Comparison of ENCODE assay signal across 14 cellular contexts in genomic region chr15:48427960-48428547, GRCh38.
DNase-seq lines count a peak whose midpoint lies in the region; ATAC-seq and TF ChIP-seq lines count a peak whose summit lies in the region.
"Had no signal": no experiment of that assay in that cellular context is flagged by ENCODE, and none has a peak within 500 bp of the region (broad histone marks: within the 10 kb centered on the region; RNA-seq: fewer than 3 reads in every experiment).

No MANE protein-coding gene starts in this region.

- no peaks in the 10 kb centered on the region for H3K36me3 Mint-ChIP-seq in stimulated activated naive B cell treated with anti-CD40 and anti-IgM and Interleukin-4, amounts not matched to agents 10 μg/mL and 1 μg/mL and 100 μg/mL, for 72 hours

- no peak overlapping the region for H3K4me3 Mint-ChIP-seq in stimulated activated naive B cell treated with anti-CD40 and anti-IgM and Interleukin-4, amounts not matched to agents 10 μg/mL and 1 μg/mL and 100 μg/mL, for 72 hours
- H3K4me3 Mint-ChIP-seq: activated T-cell treated with anti-CD3 and anti-CD28 coated beads, Interleukin-2, amount 50 U/mL, for 72 hours had no signal

- TF ChIP-seq CTCF in AG10803 (conservative IDR thresholded peaks at IDR 0.05; ENCODE audit: low read length) = no peak
- TF ChIP-seq CTCF in choroid plexus epithelial cell (conservative IDR thresholded peaks at IDR 0.05; ENCODE audit: low read depth, low read length) = no peak

- no peak overlapping the region for H3K27ac Mint-ChIP-seq in stimulated activated naive B cell treated with anti-CD40 and anti-IgM and Interleukin-4, amounts not matched to agents 10 μg/mL and 1 μg/mL and 100 μg/mL, for 72 hours
- H3K27ac Mint-ChIP-seq: activated T-cell treated with anti-CD3 and anti-CD28 coated beads, Interleukin-2, amount 50 U/mL, for 72 hours; progenitor cell of endocrine pancreas had no signal

- peak overlapping the region; percentile 84 for H3K27ac ChIP-seq in mesodermal cell (ENCODE audit: low read depth, low read length, severe bottlenecking)
- H3K27ac ChIP-seq: gastrocnemius medialis had no signal

- DNase-seq in AG10803 (ENCODE audit: low read depth) (peak; percentile 97), choroid plexus epithelial cell (ENCODE audit: low read depth) (peak; percentile 39), SHP77 treated with DMSO at 0.1 percent for 48 hours (lab: John Stamatoyannopoulos, UW) (no peak), Right ventricle myocardium inferior (ENCODE audit: missing footprints) (no peak)
- no peak for DNase-seq in stimulated activated naive B cell treated with anti-CD40 and anti-IgM and Interleukin-4, amounts not matched to agents 10 μg/mL and 1 μg/mL and 100 μg/mL, for 72 hours
- DNase-seq: activated CD4-positive, alpha-beta T cell treated with anti-CD3 and anti-CD28 coated beads, Interleukin-2, amount 50 U/mL, for 4 hours; activated T-cell treated with anti-CD3 and anti-CD28 coated beads, Interleukin-2, amount 50 U/mL, for 72 hours; C1 segment of cervical spinal cord; gastrocnemius medialis; Right ventricle myocardium superior had no signal

- no peak for TF ChIP-seq EP300 in Ishikawa (IDR thresholded peaks at IDR 0.05; ENCODE audit: borderline replicate concordance)

- no peak for TF ChIP-seq RAD21 in Ishikawa (IDR thresholded peaks at IDR 0.05; ENCODE audit: low read depth)

- no peaks in the 10 kb centered on the region for H3K9me3 ChIP-seq in mesodermal cell (ENCODE audit: control insufficient read depth, low read length)
- H3K9me3 ChIP-seq: gastrocnemius medialis had no signal

- no peak overlapping the region for H3K4me3 ChIP-seq in AG10803 (ENCODE audit: low read length)
- H3K4me3 ChIP-seq in choroid plexus epithelial cell (ENCODE audit: low read depth, low read length) = no peak overlapping the region
- H3K4me3 ChIP-seq in mesodermal cell (ENCODE audit: extremely low read depth, insufficient read depth, low read length, poor library complexity, severe bottlenecking) = no peak overlapping the region
- H3K4me3 ChIP-seq: gastrocnemius medialis had no signal

- no peaks in the 10 kb centered on the region for H3K27me3 Mint-ChIP-seq in stimulated activated naive B cell treated with anti-CD40 and anti-IgM and Interleukin-4, amounts not matched to agents 10 μg/mL and 1 μg/mL and 100 μg/mL, for 72 hours
- H3K27me3 Mint-ChIP-seq: progenitor cell of endocrine pancreas had no signal

- H3K4me1 ChIP-seq in mesodermal cell (ENCODE audit: control insufficient read depth, insufficient read depth, low read length, poor library complexity, severe bottlenecking) = peaks cover 27% of the 10 kb centered on the region
- H3K4me1 ChIP-seq: gastrocnemius medialis had no signal

- intact Hi-C loops in Right ventricle myocardium inferior (cut with DNase I) = no loop called here

- ATAC-seq in GM21528 (IDR thresholded peaks at IDR 0.05; ENCODE audit: low FRiP score, unreplicated experiment) (no peak), Right ventricle myocardium inferior (no peak)
- ATAC-seq in stimulated activated naive B cell treated with anti-CD40 and anti-IgM and Interleukin-4, amounts not matched to agents 10 μg/mL and 1 μg/mL and 100 μg/mL, for 72 hours (replicated peaks) = no peak
- ATAC-seq: activated T-cell treated with anti-CD3 and anti-CD28 coated beads, Interleukin-2, amount 50 U/mL, for 72 hours; gastrocnemius medialis had no signal

- peaks cover 70% of the 10 kb centered on the region for H3K36me3 ChIP-seq in mesodermal cell (ENCODE audit: control insufficient read depth, insufficient read depth, low read length)
- H3K36me3 ChIP-seq: gastrocnemius medialis had no signal

- peaks cover 5 to 7% of the 10 kb centered on the region in 2 donors for H3K4me1 Mint-ChIP-seq in stimulated activated naive B cell treated with anti-CD40 and anti-IgM and Interleukin-4, amounts not matched to agents 10 μg/mL and 1 μg/mL and 100 μg/mL, for 72 hours

- no peaks in the 10 kb centered on the region for H3K9me3 Mint-ChIP-seq in stimulated activated naive B cell treated with anti-CD40 and anti-IgM and Interleukin-4, amounts not matched to agents 10 μg/mL and 1 μg/mL and 100 μg/mL, for 72 hours
- H3K9me3 Mint-ChIP-seq: activated T-cell treated with anti-CD3 and anti-CD28 coated beads, Interleukin-2, amount 50 U/mL, for 72 hours had no signal

- WGBS in mesodermal cell (ENCODE audit: insufficient coverage in 2 of 2), 2 experiments = 76 to 87% methylated on average over 3 to 6 of the region's 8 CpGs

TF ChIP-seq in Ishikawa, 13 proteins besides CTCF, POLR2A, EP300 and RAD21:
- TF ChIP-seq, protein P1, sequence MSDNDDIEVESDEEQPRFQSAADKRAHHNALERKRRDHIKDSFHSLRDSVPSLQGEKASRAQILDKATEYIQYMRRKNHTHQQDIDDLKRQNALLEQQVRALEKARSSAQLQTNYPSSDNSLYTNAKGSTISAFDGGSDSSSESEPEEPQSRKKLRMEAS (IDR thresholded peaks at IDR 0.05) = no peak
- TF ChIP-seq FOXM1 (IDR thresholded peaks at IDR 0.05; ENCODE audit: borderline replicate concordance, low read depth) = no peak
- no peak for TF ChIP-seq USF1 (IDR thresholded peaks at IDR 0.05)
- no peak for TF ChIP-seq YY1 (IDR thresholded peaks at IDR 0.05; ENCODE audit: low read depth)
- no peak for TF ChIP-seq TCF12 (IDR thresholded peaks at IDR 0.05; ENCODE audit: low read depth)
- TF ChIP-seq CREB1 (IDR thresholded peaks at IDR 0.05; ENCODE audit: low read depth) = no peak
- TF ChIP-seq TEAD4 (IDR thresholded peaks at IDR 0.05) = 0 out of 2 replicates have a peak, but pooled peaks have one; percentile 10
- no peak for TF ChIP-seq CEBPB (IDR thresholded peaks at IDR 0.05)
- no peak for TF ChIP-seq NFIC (IDR thresholded peaks at IDR 0.05)
TF ChIP-seq in Ishikawa: peak in this region for 1.

Comparison
In these comparisons a context has a peak if more than half of its experiments do, and no peak if none do; other contexts are left out.
1. DNase-seq: peak in AG10803 (single experiment) and choroid plexus epithelial cell (single experiment); none in SHP77 treated with DMSO at 0.1 percent for 48 hours (single experiment), stimulated activated naive B cell treated with anti-CD40 and anti-IgM and Interleukin-4, amounts not matched to agents 10 μg/mL and 1 μg/mL and 100 μg/mL, for 72 hours (single experiment) and Right ventricle myocardium inferior (single experiment).